Comparison of ENCODE assay signal across 1 cellular context in genomic region chr17:75073618-75074047, GRCh38.
TF ChIP-seq lines count a peak whose summit lies in the region.

No MANE protein-coding gene starts in this region.

TF ChIP-seq in IMR-90, 13 proteins besides CTCF, POLR2A, EP300 and RAD21 (continued from another document):
- TF ChIP-seq RFX5 (IDR thresholded peaks at IDR 0.05; ENCODE audit: low read depth, low read length) (no peak), MXI1 (IDR thresholded peaks at IDR 0.05; ENCODE audit: borderline replicate concordance, low read depth, low read length) (no peak), BHLHE40 (IDR thresholded peaks at IDR 0.05; ENCODE audit: low read depth, low read length) (no peak), CEBPB (IDR thresholded peaks at IDR 0.05; ENCODE audit: low read depth, low read length) (no peak), USF2 (IDR thresholded peaks at IDR 0.05; ENCODE audit: low read depth, low read length) (no peak), NFE2L2 (IDR thresholded peaks at IDR 0.05; ENCODE audit: low read depth, low read length) (no peak), FOS (IDR thresholded peaks at IDR 0.05; ENCODE audit: low read depth, low read length) (no peak), MAFK (IDR thresholded peaks at IDR 0.05; ENCODE audit: low read depth, low read length) (no peak), ELK1 (IDR thresholded peaks at IDR 0.05; ENCODE audit: borderline replicate concordance, low read depth, low read length) (no peak), RCOR1 (IDR thresholded peaks at IDR 0.05; ENCODE audit: insufficient replicate concordance, low read length) (no peak)
